ENCODE assay signal across 27 cellular contexts in genomic region chr2:204134421-204134820, GRCh38.
"Had no signal": no experiment of that assay in that cellular context is flagged by ENCODE, and none has a peak within 500 bp of the region (broad histone marks: within the 10 kb centered on the region; RNA-seq: fewer than 3 reads in every experiment).

No MANE protein-coding gene starts in this region.

- H3K9me3 ChIP-seq: neutrophil, psoas muscle, stomach, testis, thyroid gland, transverse colon, upper lobe of left lung, vagina had no signal

- H3K4me3 ChIP-seq: hepatocyte, lung, neural progenitor cell, psoas muscle, skin epidermis, stomach, testis, thyroid gland, transverse colon, upper lobe of left lung, vagina had no signal

- ATAC-seq: left lobe of liver; natural killer cell; psoas muscle; sciatic nerve; stimulated activated naive B cell treated with anti-CD40 and anti-IgM and Interleukin-4, amounts not matched to agents 10 μg/mL and 1 μg/mL and 100 μg/mL, for 72 hours; stimulated activated naive CD8-positive, alpha-beta T cell treated with anti-CD3 and anti-CD28 coated beads, Interleukin-15, Interleukin-2, amounts not matched to agents 100 U/mL and 50 U/mL, for 24 hours had no signal

- H3K36me3 ChIP-seq: neural progenitor cell, neutrophil, stomach, thyroid gland, transverse colon, upper lobe of left lung, vagina had no signal

- H3K4me1 ChIP-seq: parathyroid adenoma, psoas muscle, testis, thyroid gland, transverse colon, upper lobe of left lung, vagina had no signal

- DNase-seq: islet precursor cell; mesendoderm; naive B cell; natural killer cell; nephron progenitor cell; occipital lobe; psoas muscle; stimulated activated CD4-positive, alpha-beta T cell treated with anti-CD3 and anti-CD28 coated beads, Interleukin-12 subunit alpha, Interleukin-12 subunit beta, amount 100 ng/mL, for 4 hours; stimulated activated CD4-positive, alpha-beta T cell treated with anti-CD3 and anti-CD28 coated beads, Interleukin-15, amount 100 ng/mL, for 24 hours; stimulated activated CD4-positive, alpha-beta T cell treated with anti-CD3 and anti-CD28 coated beads, Interleukin-2, amount 100 ng/mL, for 24 hours; stimulated activated CD4-positive, alpha-beta T cell treated with anti-CD3 and anti-CD28 coated beads, Interleukin-4, amount 100 ng/mL, for 1 hour; stimulated activated naive B cell treated with anti-CD40 and anti-IgM and Interleukin-4, amounts not matched to agents 10 μg/mL and 1 μg/mL and 100 μg/mL, for 72 hours; stimulated activated naive CD8-positive, alpha-beta T cell treated with anti-CD3 and anti-CD28 coated beads, Interleukin-15, Interleukin-2, amounts not matched to agents 100 U/mL and 50 U/mL, for 24 hours; stomach; testis; thyroid gland; transverse colon; upper lobe of left lung had no signal

- H3K27ac ChIP-seq: hepatocyte, neural progenitor cell, neutrophil, parathyroid adenoma, psoas muscle, skin epidermis, stomach, testis, thyroid gland, transverse colon, upper lobe of left lung, vagina had no signal

- H3K27me3 ChIP-seq: hepatocyte, neural progenitor cell, neutrophil, stomach, testis, thyroid gland, transverse colon, upper lobe of left lung, vagina had no signal
